In the genomic region with DNA sequence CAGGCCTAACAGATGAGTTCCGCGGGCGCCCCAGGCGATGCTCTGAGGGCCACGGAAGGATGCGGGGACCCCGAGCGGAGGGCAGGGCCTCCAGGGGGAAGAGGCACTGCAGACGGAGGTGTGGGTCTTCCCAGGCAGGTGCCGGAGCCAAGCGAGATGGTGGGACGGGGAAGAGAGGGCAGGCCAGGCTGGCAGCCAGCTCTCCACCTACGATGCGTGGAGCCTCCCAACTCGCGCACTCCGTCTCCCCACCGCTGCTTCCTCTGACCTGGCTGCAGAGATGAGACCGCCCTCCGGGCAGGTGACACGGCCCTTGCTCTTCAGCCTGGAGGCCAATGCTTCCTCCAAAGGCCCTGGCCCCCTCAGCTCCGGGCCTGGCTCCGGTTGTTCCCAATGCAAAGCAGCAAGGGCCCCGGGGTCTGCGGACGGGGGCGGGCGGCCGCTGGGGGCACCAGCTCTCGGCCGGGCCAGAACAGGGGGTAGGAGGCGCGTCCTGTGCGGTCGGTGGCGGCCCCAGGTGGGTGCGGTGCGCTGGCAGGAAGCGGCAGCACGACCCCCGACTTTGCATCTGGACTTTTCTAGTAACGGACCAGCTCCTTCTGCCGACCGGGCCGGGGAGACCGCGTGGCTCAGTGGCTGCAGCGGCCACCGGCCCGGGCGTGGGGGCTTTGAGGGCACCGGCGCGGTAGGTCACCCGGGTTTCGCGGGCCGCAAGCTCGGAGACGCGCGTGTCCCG, we compare ENCODE assay signal across 11 cellular contexts. TPM values are rescaled to one million over a fixed set of nuclear protein-coding genes. Genes with fewer than 3 reads are reported as not detected.
DNase-seq lines count a peak whose midpoint lies in the region; ATAC-seq and TF ChIP-seq lines count a peak whose summit lies in the region.
"Had no signal": no experiment of that assay in that cellular context is flagged by ENCODE, and none has a peak within 500 bp of the region (broad histone marks: within the 10 kb centered on the region; RNA-seq: fewer than 3 reads in every experiment).

No MANE protein-coding gene starts in this region.

- H3K36me3 ChIP-seq in ascending aorta (no peaks in the 10 kb centered on the region), right lobe of liver (no peaks in the 10 kb centered on the region)

- no peak overlapping the region for H3K14ac ChIP-seq in H9 (ENCODE audit: insufficient read depth, low read length)

- no peak overlapping the region for H3K4ac ChIP-seq in H9 (ENCODE audit: low read depth, low read length)

- no peak overlapping the region for H2BK5ac ChIP-seq in H9 (ENCODE audit: insufficient read length, low read length)

- H3K56ac ChIP-seq in H9 (ENCODE audit: insufficient read length, low read depth, low read length), result no peak overlapping the region

- no peak; the same call in 1 of the 3 replicates for TF ChIP-seq CTCF in H9 (conservative IDR thresholded peaks at IDR 0.05)
- no peak for TF ChIP-seq CTCF in ascending aorta (IDR thresholded peaks at IDR 0.05)
- TF ChIP-seq CTCF in right lobe of liver (IDR thresholded peaks at IDR 0.05), result no peak
- TF ChIP-seq CTCF in GM10266 (IDR thresholded peaks at IDR 0.05; ENCODE audit: control insufficient read depth, insufficient read depth, low read depth, missing control alignments), result no peak

- DNase-seq in H9 (peak; percentile 58), ascending aorta (ENCODE audit: low spot score in 2 of 2) (no peak), right lobe of liver (no peak), ureter (ENCODE audit: low spot score) (no peak), GM10266 (ENCODE audit: extremely low spot score) (no peak)
- no peak for DNase-seq in stimulated activated effector memory CD8-positive, alpha-beta T cell treated with anti-CD3 and anti-CD28 coated beads, Interleukin-12 subunit alpha, Interleukin-12 subunit beta, amount 100 ng/mL, for 72 hours (ENCODE audit: low spot score in 2 of 2)
- DNase-seq: activated CD4-positive, alpha-beta T cell treated with anti-CD3 and anti-CD28 coated beads for 1 hour; body of pancreas; foreskin keratinocyte had no signal

- peaks cover 14% of the 10 kb centered on the region; the same call in 1 of the 2 replicates for H3K27me3 ChIP-seq in H9 (ENCODE audit: insufficient read depth, low read length)
- H3K27me3 ChIP-seq in ascending aorta, result peaks cover 6% of the 10 kb centered on the region
- H3K27me3 ChIP-seq in right lobe of liver, result peaks cover 0 to 12% of the 10 kb centered on the region in 2 donors

- H3K79me1 ChIP-seq in H9 (ENCODE audit: insufficient read depth, low read depth, low read length, poor library complexity, severe bottlenecking), result no peaks in the 10 kb centered on the region

- H2BK12ac ChIP-seq in H9 (ENCODE audit: insufficient read length, low read depth, low read length), result no peak overlapping the region

- no peak overlapping the region for H3T11ph ChIP-seq in H9 (ENCODE audit: low read length)

- H4K5ac ChIP-seq in H9 (ENCODE audit: insufficient read length, low read depth, low read length), result no peak overlapping the region

- H3K36me3 Mint-ChIP-seq in H9 (ENCODE audit: insufficient read depth in 1 of 3, low read depth in 3 of 3), result peaks cover 0 to 2% (median 0%) of the 10 kb centered on the region in 3 experiments; a peak in 2 of 7 replicates
- H3K36me3 Mint-ChIP-seq in stimulated activated effector memory CD8-positive, alpha-beta T cell treated with anti-CD3 and anti-CD28 coated beads, Interleukin-12 subunit alpha, Interleukin-12 subunit beta, amount 100 ng/mL, for 72 hours, result no peaks in the 10 kb centered on the region

- H3K4me1 ChIP-seq in H9 (ENCODE audit: insufficient read depth, low read length), result no peaks in the 10 kb centered on the region
- peaks cover 26 to 33% of the 10 kb centered on the region in 2 donors for H3K4me1 ChIP-seq in ascending aorta
- peaks cover 0 to 11% (median 0%) of the 10 kb centered on the region in 4 donors for H3K4me1 ChIP-seq in right lobe of liver
- H3K4me1 ChIP-seq: foreskin keratinocyte had no signal

- H4K8ac ChIP-seq in H9 (replicated peaks; ENCODE audit: insufficient read length, low read depth, low read length), result no peak overlapping the region

- no peaks in the 10 kb centered on the region for H3K9me3 Mint-ChIP-seq in H9
- H3K9me3 Mint-ChIP-seq in stimulated activated effector memory CD8-positive, alpha-beta T cell treated with anti-CD3 and anti-CD28 coated beads, Interleukin-12 subunit alpha, Interleukin-12 subunit beta, amount 100 ng/mL, for 72 hours, result no peaks in the 10 kb centered on the region

- H3K4me2 ChIP-seq in H9 (ENCODE audit: insufficient read depth, insufficient read length, low read length), result peak overlapping the region; percentile 28

- no peak overlapping the region for H2BK120ac ChIP-seq in H9 (ENCODE audit: low read depth, low read length, poor library complexity, severe bottlenecking)

- H3K4me3 Mint-ChIP-seq in H9, result peak overlapping the region; percentile 33 to 65; a peak in 3 of 5 replicates
- peak overlapping the region; percentile 32 for H3K4me3 Mint-ChIP-seq in stimulated activated effector memory CD8-positive, alpha-beta T cell treated with anti-CD3 and anti-CD28 coated beads, Interleukin-12 subunit alpha, Interleukin-12 subunit beta, amount 100 ng/mL, for 72 hours

- intact Hi-C loops in ascending aorta (cut with DNase I) (no loop called here), right lobe of liver (cut with DNase I) (no loop called here)

- peaks cover 46% of the 10 kb centered on the region for H3K27me3 Mint-ChIP-seq in H9 (ENCODE audit: low read depth)

- H3K4me3 ChIP-seq in ascending aorta, result peak overlapping the region; percentile 59 to 72
- H3K4me3 ChIP-seq in right lobe of liver, result peak overlapping the region; percentile 21 to 38 (median 25)

- H3K9ac ChIP-seq in H9 (ENCODE audit: extremely low read depth, insufficient read length, low read length), result no peak overlapping the region

- H4K20me1 ChIP-seq in H9 (ENCODE audit: control insufficient read depth, insufficient read depth, insufficient read length), result no peaks in the 10 kb centered on the region

- no peaks in the 10 kb centered on the region for H3K9me3 ChIP-seq in H9 (ENCODE audit: control insufficient read depth, low read depth, low read length)
- H3K9me3 ChIP-seq in ascending aorta, result no peaks in the 10 kb centered on the region
- no peaks in the 10 kb centered on the region for H3K9me3 ChIP-seq in right lobe of liver
- H3K9me3 ChIP-seq: body of pancreas had no signal

- no peak overlapping the region for H3K27ac Mint-ChIP-seq in H9
- H3K27ac Mint-ChIP-seq in stimulated activated effector memory CD8-positive, alpha-beta T cell treated with anti-CD3 and anti-CD28 coated beads, Interleukin-12 subunit alpha, Interleukin-12 subunit beta, amount 100 ng/mL, for 72 hours, result no peak overlapping the region

- no peak overlapping the region for H4K91ac ChIP-seq in H9 (ENCODE audit: insufficient read length, low read depth, low read length)

- ATAC-seq in right lobe of liver (no peak), HG03175 (IDR thresholded peaks at IDR 0.05; ENCODE audit: unreplicated experiment) (no peak)
- no peak for ATAC-seq in stimulated activated effector memory CD8-positive, alpha-beta T cell treated with anti-CD3 and anti-CD28 coated beads, Interleukin-12 subunit alpha, Interleukin-12 subunit beta, amount 100 ng/mL, for 72 hours
- ATAC-seq: foreskin keratinocyte had no signal

- no peak for TF ChIP-seq POLR2A in right lobe of liver (IDR thresholded peaks at IDR 0.05)

- no peaks in the 10 kb centered on the region for H3K79me2 ChIP-seq in H9 (ENCODE audit: insufficient read depth, low read length)

- peaks cover 3 to 15% of the 10 kb centered on the region in 2 experiments; a peak in 3 of 4 replicates for H3K4me1 Mint-ChIP-seq in H9
- peaks cover 9% of the 10 kb centered on the region for H3K4me1 Mint-ChIP-seq in stimulated activated effector memory CD8-positive, alpha-beta T cell treated with anti-CD3 and anti-CD28 coated beads, Interleukin-12 subunit alpha, Interleukin-12 subunit beta, amount 100 ng/mL, for 72 hours

- H2BK20ac ChIP-seq in H9 (ENCODE audit: low read depth, low read length, poor library complexity, severe bottlenecking), result no peak overlapping the region

- peaks cover 10% of the 10 kb centered on the region for H3K23me2 ChIP-seq in H9 (ENCODE audit: insufficient read length, low read depth, low read length, poor library complexity, severe bottlenecking)

- H2AFZ ChIP-seq in H9 (ENCODE audit: low read length), result no peak overlapping the region

- H2BK15ac ChIP-seq in H9 (ENCODE audit: low read depth, low read length), result no peak overlapping the region

- no peak overlapping the region for H3K18ac ChIP-seq in H9 (ENCODE audit: insufficient read length, low read depth, low read length)

- H2AK5ac ChIP-seq in H9 (ENCODE audit: insufficient read length, low read length), result no peak overlapping the region

- no CpG with 5 or more reads among the region's 63 CpGs for WGBS in H9 (ENCODE audit: extremely low coverage, insufficient read length, low lambda C conversion rate)
- WGBS in right lobe of liver (ENCODE audit: insufficient coverage, low coverage, low lambda C conversion rate, missing lambda C conversion rate), result 8% methylated on average over 8 of the region's 63 CpGs

- no peak overlapping the region for H3K27ac ChIP-seq in H9 (ENCODE audit: insufficient read length, low read depth, low read length)
- H3K27ac ChIP-seq in ascending aorta, result no peak overlapping the region
- no peak overlapping the region for H3K27ac ChIP-seq in right lobe of liver
- H3K27ac ChIP-seq: body of pancreas, foreskin keratinocyte had no signal

- H3K23ac ChIP-seq in H9 (ENCODE audit: insufficient read length, low read depth, low read length), result no peak overlapping the region

RNA-seq across cellular contexts. Expression of a gene that starts 1.5 kb away (rescaled TPM):
- total RNA-seq in H9 (2021) (8.9 and 9.6 TPM in 2 replicates), ascending aorta (18.9 TPM), right lobe of liver (under 1 TPM in 3 of 6 experiments, not detected in 3; 0.07 to 0.13 (median 0.09) TPM), ureter (0.73 TPM)
- total RNA-seq: foreskin keratinocyte, M059J had no signal

RNA-seq across cellular contexts. Expression of a gene that starts 9.2 kb away (rescaled TPM):
- total RNA-seq in H9 (2021) (7.1 and 7.8 TPM in 2 replicates), ascending aorta (26.9 TPM), right lobe of liver (10 to 100 TPM; 10.9 to 20.0 (median 13.8) TPM), ureter (32.1 TPM)
